Comparison of ENCODE assay signal across 8 cellular contexts in genomic region chr22:42283288-42284229, GRCh38. TPM values are rescaled to one million over a fixed set of nuclear protein-coding genes. Genes with fewer than 3 reads are reported as not detected.
DNase-seq lines count a peak whose midpoint lies in the region; ATAC-seq and TF ChIP-seq lines count a peak whose summit lies in the region.

No MANE protein-coding gene starts in this region.

- peak; percentile 55 to 60 for ATAC-seq in activated naive CD4-positive, alpha-beta T cell treated with anti-CD3 and anti-CD28 coated beads, Interleukin-2, amount 50 U/mL, for 72 hours
- no peak for ATAC-seq in HG02885 (IDR thresholded peaks at IDR 0.05; ENCODE audit: poor library complexity, unreplicated experiment)

- WGBS in iPS DF 6.9 (ENCODE audit: insufficient coverage, insufficient read length), result no CpG with 5 or more reads among the region's 73 CpGs

- H3K9me3 ChIP-seq in iPS DF 6.9 (ENCODE audit: control insufficient read depth, insufficient read depth, low read length), result no peaks in the 10 kb centered on the region

- H3K36me3 Mint-ChIP-seq in activated naive CD4-positive, alpha-beta T cell treated with anti-CD3 and anti-CD28 coated beads, Interleukin-2, amount 50 U/mL, for 72 hours, result no peaks in the 10 kb centered on the region
- no peaks in the 10 kb centered on the region for H3K36me3 Mint-ChIP-seq in HFFc6 (ENCODE audit: low read depth)

- no peaks in the 10 kb centered on the region for H3K9me3 Mint-ChIP-seq in activated naive CD4-positive, alpha-beta T cell treated with anti-CD3 and anti-CD28 coated beads, Interleukin-2, amount 50 U/mL, for 72 hours
- H3K9me3 Mint-ChIP-seq in HFFc6, result no peaks in the 10 kb centered on the region

- H3K4me1 Mint-ChIP-seq in HFFc6 (ENCODE audit: low read depth), result no peaks in the 10 kb centered on the region

- no peak overlapping the region for H3K4me3 Mint-ChIP-seq in HFFc6

- peaks cover 3% of the 10 kb centered on the region for H3K4me1 ChIP-seq in iPS DF 6.9 (ENCODE audit: control insufficient read depth, insufficient read depth, low read length)

- H3K4me3 ChIP-seq in iPS DF 6.9 (ENCODE audit: low read length), result peak overlapping the region; percentile 19; the same call in 1 of the 2 replicates

- H3K27ac Mint-ChIP-seq in activated naive CD4-positive, alpha-beta T cell treated with anti-CD3 and anti-CD28 coated beads, Interleukin-2, amount 50 U/mL, for 72 hours, result no peak overlapping the region
- H3K27ac Mint-ChIP-seq in HFFc6, result no peak overlapping the region

- peaks cover 38% of the 10 kb centered on the region for H3K27me3 Mint-ChIP-seq in HFFc6 (ENCODE audit: insufficient read depth)

- peaks cover 15% of the 10 kb centered on the region; the same call in 1 of the 2 replicates for H3K27me3 ChIP-seq in iPS DF 6.9 (ENCODE audit: control insufficient read depth, insufficient read depth, low read length)

- no peak for TF ChIP-seq CTCF in HFFc6 (IDR thresholded peaks at IDR 0.05)

- DNase-seq in NCI-H510A treated with DMSO at 0.1 percent for 48 hours (lab: John Stamatoyannopoulos, UW) (peak; percentile 31), iPS DF 6.9 (ENCODE audit: low read depth, low spot score) (no peak), GDM1 (lab: John Stamatoyannopoulos, UW) (no peak), HFFc6 (no peak), GM19238 (ENCODE audit: insufficient read length, low spot score) (no peak)
- DNase-seq in activated naive CD4-positive, alpha-beta T cell treated with anti-CD3 and anti-CD28 coated beads, Interleukin-2, amount 50 U/mL, for 72 hours (ENCODE audit: low spot score in 2 of 2), result peak in 1 of 2 donors; percentile 31
- DNase-seq in stimulated activated CD4-positive, alpha-beta T cell treated with anti-CD3 and anti-CD28 coated beads, Interleukin-1b, Interleukin-23, amount 100 ng/mL, for 48 hours, result peak; percentile 53

- H3K27ac ChIP-seq in iPS DF 6.9 (ENCODE audit: low read length), result no peak overlapping the region

- no peaks in the 10 kb centered on the region for H3K36me3 ChIP-seq in iPS DF 6.9 (ENCODE audit: control insufficient read depth, insufficient read depth, low read length)

RNA-seq across cellular contexts. Expression of gene TCF20, which starts 13.1 kb away (rescaled TPM):
- total RNA-seq in activated naive CD4-positive, alpha-beta T cell treated with anti-CD3 and anti-CD28 coated beads, Interleukin-2, amount 50 U/mL, for 72 hours, result 10 to 100 TPM; 68.9 to 75.0 TPM
- 10 to 100 TPM; 26.7 to 33.4 (median 30.1) TPM for total RNA-seq in HFFc6 (2021; fragmentation: NEBNext Ultra II Directional; extraction: Animal tissue kit (Norgen Biotek cat#: 25700))

Comparison
In these comparisons a context has a peak if more than half of its experiments do, and no peak if none do; other contexts are left out.
1. DNase-seq: peak in NCI-H510A treated with DMSO at 0.1 percent for 48 hours (single experiment) and stimulated activated CD4-positive, alpha-beta T cell treated with anti-CD3 and anti-CD28 coated beads, Interleukin-1b, Interleukin-23, amount 100 ng/mL, for 48 hours (single experiment); none in iPS DF 6.9 (single experiment), GDM1 (single experiment), HFFc6 (single experiment) and GM19238 (single experiment).